In genomic region chr4:133152801-133153526, GRCh38 we compare ENCODE assay signal across 9 cellular contexts.
DNase-seq lines count a peak whose midpoint lies in the region; ATAC-seq and TF ChIP-seq lines count a peak whose summit lies in the region.
"Had no signal": no experiment of that assay in that cellular context is flagged by ENCODE, and none has a peak within 500 bp of the region (broad histone marks: within the 10 kb centered on the region; RNA-seq: fewer than 3 reads in every experiment).

No MANE protein-coding gene starts in this region.

- no peak overlapping the region for H3K27ac ChIP-seq in OCI-LY1 (ENCODE audit: low read depth, low read length, poor library complexity, severe bottlenecking)

- H3K27me3 ChIP-seq in OCI-LY1 (ENCODE audit: insufficient read depth, low read length), result no peaks in the 10 kb centered on the region

- H3K9me2 ChIP-seq in OCI-LY1 (ENCODE audit: low read depth, low read length), result no peaks in the 10 kb centered on the region

- peaks cover 29% of the 10 kb centered on the region for H3K4me1 ChIP-seq in OCI-LY1 (ENCODE audit: insufficient read depth, low read length, severe bottlenecking)

- H3K36me3 ChIP-seq in OCI-LY1 (ENCODE audit: insufficient read depth, low read length), result no peaks in the 10 kb centered on the region

- H3K9ac ChIP-seq in OCI-LY1 (ENCODE audit: low read length), result no peak overlapping the region

- DNase-seq in DMS53 (lab: John Stamatoyannopoulos, UW) (peak; percentile 42), DMS53 treated with DMSO at 0.1 percent for 48 hours (lab: John Stamatoyannopoulos, UW; ENCODE audit: unreplicated experiment) (no peak), head of caudate nucleus (peak in 34 of 42 donors; percentile 7 to 80 (median 49)), retinal pigment epithelial cell (ENCODE audit: low read depth) (no peak), UCSD-AML1 (lab: John Stamatoyannopoulos, UW; ENCODE audit: unreplicated experiment) (no peak), OCI-M2 (lab: John Stamatoyannopoulos, UW; ENCODE audit: unreplicated experiment) (no peak)
- DNase-seq: NCI-H2029 treated with DMSO at 0.1 percent for 48 hours had no signal

- no peak for ATAC-seq in GM18858 (IDR thresholded peaks at IDR 0.05; ENCODE audit: unreplicated experiment)

- no peaks in the 10 kb centered on the region for H3K79me2 ChIP-seq in OCI-LY1 (ENCODE audit: insufficient read depth, low read length)

- H3K4me3 ChIP-seq in OCI-LY1 (ENCODE audit: low read depth, low read length, poor library complexity, severe bottlenecking) (no peak overlapping the region), retinal pigment epithelial cell (ENCODE audit: low read length) (peak overlapping the region; percentile 73)

- TF ChIP-seq CTCF in OCI-LY1 (IDR thresholded peaks at IDR 0.05; ENCODE audit: low read length), result no peak
- TF ChIP-seq CTCF in retinal pigment epithelial cell (conservative IDR thresholded peaks at IDR 0.05; ENCODE audit: low read depth, low read length), result no peak

- peak overlapping the region; percentile 79; the same call in 1 of the 2 replicates for H2AFZ ChIP-seq in OCI-LY1 (ENCODE audit: low read length)

- H3F3A ChIP-seq in OCI-LY1 (ENCODE audit: insufficient read depth, low read length), result no peaks in the 10 kb centered on the region

- no peak overlapping the region for H3K4me2 ChIP-seq in OCI-LY1 (ENCODE audit: low read length)

- peaks cover 34% of the 10 kb centered on the region for H3K9me3 ChIP-seq in OCI-LY1 (ENCODE audit: low read length)

- intact Hi-C loops in head of caudate nucleus (cut with DNase I), result no loop called here

- H4K20me1 ChIP-seq in OCI-LY1 (ENCODE audit: insufficient read depth, low read length), result no peaks in the 10 kb centered on the region

Comparison
In these comparisons a context has a peak if more than half of its experiments do, and no peak if none do; other contexts are left out.
1. DNase-seq: peak in DMS53 (single experiment) and head of caudate nucleus (34 of 42); none in DMS53 treated with DMSO at 0.1 percent for 48 hours (single experiment), retinal pigment epithelial cell (single experiment), UCSD-AML1 (single experiment) and OCI-M2 (single experiment).